In the genomic region with DNA sequence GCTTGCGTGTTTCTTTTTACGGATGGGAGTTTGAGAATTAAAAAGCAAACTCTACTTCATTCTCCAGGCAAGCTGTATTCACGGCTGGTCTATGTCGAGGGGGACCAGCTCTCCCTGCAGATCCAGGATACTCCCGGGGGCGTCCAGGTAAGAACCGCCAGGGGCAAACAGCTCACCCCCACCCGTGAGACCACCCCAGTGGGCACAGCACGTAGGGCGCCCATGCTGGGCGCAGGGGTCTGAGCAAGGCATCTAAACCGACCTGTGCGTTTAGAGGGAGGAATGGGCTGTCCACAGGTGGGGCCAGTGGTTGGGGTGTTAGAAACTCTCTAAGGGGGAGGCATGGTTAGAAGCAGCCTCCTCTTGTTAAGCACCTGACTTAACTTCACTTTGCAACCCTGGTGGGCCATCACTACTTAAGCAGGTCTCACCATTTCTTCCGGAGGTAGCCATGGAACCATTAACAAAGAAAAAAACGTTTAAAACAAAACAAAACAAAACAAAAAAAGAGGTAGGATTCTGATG, we compare ENCODE assay signal across 8 cellular contexts. TPM values are rescaled to one million over a fixed set of nuclear protein-coding genes. Genes with fewer than 3 reads are reported as not detected.
DNase-seq lines count a peak whose midpoint lies in the region; ATAC-seq and TF ChIP-seq lines count a peak whose summit lies in the region.

No MANE protein-coding gene starts in this region.

- no peak overlapping the region for H3K27ac ChIP-seq in HCT116 (ENCODE audit: low read depth, low read length)
- H3K27ac ChIP-seq in spleen = peak overlapping the region in 7 of 8 donors; percentile 90 to 95 (median 92)

- no peaks in the 10 kb centered on the region for H3K9me3 ChIP-seq in HCT116 (ENCODE audit: control insufficient read depth in 1 of 2, insufficient read depth in 1 of 2, low read depth in 1 of 2, low read length in 2 of 2)
- H3K9me3 ChIP-seq in iPS-18c (ENCODE audit: control insufficient read depth, insufficient read depth, low read length) = peaks cover 3% of the 10 kb centered on the region
- no peaks in the 10 kb centered on the region for H3K9me3 ChIP-seq in spleen

- no peak overlapping the region for H2AFZ ChIP-seq in HCT116 (ENCODE audit: low read depth, low read length, poor library complexity, severe bottlenecking)

- TF ChIP-seq RAD21 in HCT116 (IDR thresholded peaks at IDR 0.05; ENCODE audit: low read depth) = no peak

- peaks cover 4 to 14% of the 10 kb centered on the region in 2 experiments; a peak in 3 of 4 replicates for H3K4me1 ChIP-seq in HCT116 (ENCODE audit: control insufficient read depth in 1 of 2, insufficient read depth in 2 of 2, low read length in 2 of 2)
- peaks cover 7 to 72% (median 30%) of the 10 kb centered on the region in 6 donors for H3K4me1 ChIP-seq in spleen

- CTCF ChIA-PET in HCT116 (lab: Charles Lee) = interaction anchor here (1.0 to 1.9 kb wide), 2 partner anchors 8 to 9 kb away, joined by 3 to 7 read pairs; no protein-coding TSS in a partner anchor

- no peak for TF ChIP-seq CTCF in HCT116 (IDR thresholded peaks at IDR 0.05 in 2 of 3, conservative IDR thresholded peaks at IDR 0.05 in 1 of 3; ENCODE audit: borderline replicate concordance in 1 of 3, insufficient read depth in 1 of 3, low read depth in 2 of 3, low read length in 2 of 3)
- TF ChIP-seq CTCF in spleen (IDR thresholded peaks at IDR 0.05 in 8 of 11, conservative IDR thresholded peaks at IDR 0.05 in 3 of 11) = no peak

- no peaks in the 10 kb centered on the region for H3K79me2 ChIP-seq in HCT116 (ENCODE audit: insufficient read depth, low read length)

- H3K9me2 ChIP-seq in HCT116 (ENCODE audit: insufficient read depth) = no peaks in the 10 kb centered on the region

- H3K4me2 ChIP-seq in HCT116 (ENCODE audit: low read length) = peak overlapping the region; percentile 91

- H3K27me3 ChIP-seq in HCT116 (ENCODE audit: insufficient read depth, low read length) = no peaks in the 10 kb centered on the region
- H3K27me3 ChIP-seq in spleen (replicated peaks in 1 of 7) = peaks cover 0 to 7% (median 0%) of the 10 kb centered on the region in 7 donors

- intact Hi-C loops in HCT116 (cut with micrococcal nuclease) = no loop called here
- intact Hi-C loops in spleen (cut with DNase I; ENCODE audit: low total_unique reads) = loop anchor here (10.0 kb wide), 1 partner anchor 287 kb away; no protein-coding TSS in a partner anchor
- intact Hi-C loops in posterior cingulate gyrus (cut with DNase I) = loop anchor here (2.0 to 5.0 kb wide), 3 partner anchors 21 to 99 kb away; a partner anchor contains a TSS

- H3K27ac Mint-ChIP-seq in activated naive CD4-positive, alpha-beta T cell treated with anti-CD3 and anti-CD28 coated beads, Interleukin-2, amount 50 U/mL, for 72 hours = peak overlapping the region; percentile 44 to 52

- DNase-seq in HCT116 (ENCODE audit: low read depth, low spot score) (no peak), spleen (peak; percentile 83), anterior cingulate cortex (lab: John Stamatoyannopoulos, UW) (no peak), posterior cingulate gyrus (no peak), SHP77 treated with DMSO at 0.1 percent for 48 hours (lab: John Stamatoyannopoulos, UW) (no peak), left lobe of liver (ENCODE audit: low spot score) (no peak)
- DNase-seq in activated naive CD4-positive, alpha-beta T cell treated with anti-CD3 and anti-CD28 coated beads, Interleukin-2, amount 50 U/mL, for 72 hours (ENCODE audit: low spot score in 2 of 2) = no peak

- no peaks in the 10 kb centered on the region for H3K9me3 Mint-ChIP-seq in activated naive CD4-positive, alpha-beta T cell treated with anti-CD3 and anti-CD28 coated beads, Interleukin-2, amount 50 U/mL, for 72 hours

- 45 to 58% (median 48%) methylated on average over 15 of the region's 15 CpGs for WGBS in spleen, 5 donors

- POLR2A ChIA-PET in HCT116 (lab: Charles Lee) = no interaction called here

- H3K4me3 ChIP-seq in HCT116 (replicated peaks in 1 of 2; ENCODE audit: low read depth in 1 of 2, low read length in 2 of 2) (peak overlapping the region; percentile 57 to 74), iPS-18c (ENCODE audit: insufficient read depth, low read depth, low read length) (peak overlapping the region; percentile 74; the same call in 1 of the 2 replicates), spleen (peak overlapping the region; percentile 79 to 97 (median 86))

- H3K36me3 ChIP-seq in HCT116 (ENCODE audit: control insufficient read depth in 1 of 2, insufficient read depth in 2 of 2, low read length in 2 of 2) = no peaks in the 10 kb centered on the region
- H3K36me3 ChIP-seq in spleen = peaks cover 0 to 7% (median 0%) of the 10 kb centered on the region in 6 donors

- H3K9ac ChIP-seq in HCT116 (ENCODE audit: low read length) = peak overlapping the region; percentile 69

- BruUV-seq in HCT116 (replicated peaks; lab: Mats Ljungman, UMichigan) = TSS peak; percentile 41

- ATAC-seq in HCT116 (no peak), left lobe of liver (no peak)
- ATAC-seq in activated naive CD4-positive, alpha-beta T cell treated with anti-CD3 and anti-CD28 coated beads, Interleukin-2, amount 50 U/mL, for 72 hours = no peak

- H3K36me3 Mint-ChIP-seq in activated naive CD4-positive, alpha-beta T cell treated with anti-CD3 and anti-CD28 coated beads, Interleukin-2, amount 50 U/mL, for 72 hours = no peaks in the 10 kb centered on the region

- TF ChIP-seq POLR2A in HCT116 (IDR thresholded peaks at IDR 0.05; ENCODE audit: borderline replicate concordance, extremely low read depth, insufficient read depth, insufficient read length) (no peak), spleen (IDR thresholded peaks at IDR 0.05) (no peak)

- RAD21 ChIA-PET in HCT116 (lab: Charles Lee; ENCODE audit: low non-redundant PET in 1 of 2, low total read pairs in 2 of 2, uncharacterized antibody in 2 of 2, unreplicated experiment in 2 of 2) = no interaction called here

- no peaks in the 10 kb centered on the region for H4K20me1 ChIP-seq in HCT116 (ENCODE audit: insufficient read depth)

TF ChIP-seq in HCT116, 20 proteins besides CTCF, POLR2A, EP300 and RAD21:
- no peak for TF ChIP-seq ZFX (IDR thresholded peaks at IDR 0.05)
- no peak for TF ChIP-seq SIN3A (IDR thresholded peaks at IDR 0.05; ENCODE audit: low read depth)
- TF ChIP-seq CEBPB (IDR thresholded peaks at IDR 0.05; ENCODE audit: low read depth) = no peak
- no peak for TF ChIP-seq JUND (IDR thresholded peaks at IDR 0.05)
- no peak for TF ChIP-seq EZH2phosphoT487 (IDR thresholded peaks at IDR 0.05; ENCODE audit: borderline replicate concordance)
- TF ChIP-seq, protein P1, sequence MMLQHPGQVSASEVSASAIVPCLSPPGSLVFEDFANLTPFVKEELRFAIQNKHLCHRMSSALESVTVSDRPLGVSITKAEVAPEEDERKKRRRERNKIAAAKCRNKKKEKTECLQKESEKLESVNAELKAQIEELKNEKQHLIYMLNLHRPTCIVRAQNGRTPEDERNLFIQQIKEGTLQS (IDR thresholded peaks at IDR 0.05) = no peak
- no peak for TF ChIP-seq SRF (IDR thresholded peaks at IDR 0.05; ENCODE audit: low read depth)
- no peak for TF ChIP-seq SP1 (IDR thresholded peaks at IDR 0.05; ENCODE audit: low read depth)
- TF ChIP-seq EZH2 (IDR thresholded peaks at IDR 0.05) = no peak
- no peak for TF ChIP-seq ZNF274 (IDR thresholded peaks at IDR 0.05; ENCODE audit: low read depth, low read length)
- no peak for TF ChIP-seq EGR1 (IDR thresholded peaks at IDR 0.05; ENCODE audit: low read depth)
- no peak for TF ChIP-seq ELF1 (IDR thresholded peaks at IDR 0.05; ENCODE audit: borderline replicate concordance, low read depth)
- TF ChIP-seq TCF7L2 (IDR thresholded peaks at IDR 0.05; ENCODE audit: borderline replicate concordance, extremely low read depth, insufficient read depth, insufficient read length) = no peak
- TF ChIP-seq FOSL1 (IDR thresholded peaks at IDR 0.05; ENCODE audit: low read depth) = no peak
- no peak for TF ChIP-seq YY1 (IDR thresholded peaks at IDR 0.05; ENCODE audit: extremely low read depth, insufficient replicate concordance, low read depth, low read length)
- no peak for TF ChIP-seq CBX3 (IDR thresholded peaks at IDR 0.05; ENCODE audit: low read depth)
- TF ChIP-seq, protein P2, sequence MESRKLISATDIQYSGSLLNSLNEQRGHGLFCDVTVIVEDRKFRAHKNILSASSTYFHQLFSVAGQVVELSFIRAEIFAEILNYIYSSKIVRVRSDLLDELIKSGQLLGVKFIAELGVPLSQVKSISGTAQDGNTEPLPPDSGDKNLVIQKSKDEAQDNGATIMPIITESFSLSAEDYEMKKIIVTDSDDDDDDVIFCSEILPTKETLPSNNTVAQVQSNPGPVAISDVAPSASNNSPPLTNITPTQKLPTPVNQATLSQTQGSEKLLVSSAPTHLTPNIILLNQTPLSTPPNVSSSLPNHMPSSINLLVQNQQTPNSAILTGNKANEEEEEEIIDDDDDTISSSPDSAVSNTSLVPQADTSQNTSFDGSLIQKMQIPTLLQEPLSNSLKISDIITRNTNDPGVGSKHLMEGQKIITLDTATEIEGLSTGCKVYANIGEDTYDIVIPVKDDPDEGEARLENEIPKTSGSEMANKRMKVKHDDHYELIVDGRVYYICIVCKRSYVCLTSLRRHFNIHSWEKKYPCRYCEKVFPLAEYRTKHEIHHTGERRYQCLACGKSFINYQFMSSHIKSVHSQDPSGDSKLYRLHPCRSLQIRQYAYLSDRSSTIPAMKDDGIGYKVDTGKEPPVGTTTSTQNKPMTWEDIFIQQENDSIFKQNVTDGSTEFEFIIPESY (IDR thresholded peaks at IDR 0.05; ENCODE audit: extremely low read depth, insufficient replicate concordance, low read length) = no peak
- TF ChIP-seq POLR2AphosphoS5 (IDR thresholded peaks at IDR 0.05; ENCODE audit: low read depth, low read length) = no peak
- TF ChIP-seq, protein P3, sequence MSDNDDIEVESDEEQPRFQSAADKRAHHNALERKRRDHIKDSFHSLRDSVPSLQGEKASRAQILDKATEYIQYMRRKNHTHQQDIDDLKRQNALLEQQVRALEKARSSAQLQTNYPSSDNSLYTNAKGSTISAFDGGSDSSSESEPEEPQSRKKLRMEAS (IDR thresholded peaks at IDR 0.05) = no peak

RNA-seq across cellular contexts. Expression of a gene that starts 1.0 kb away (rescaled TPM):
- total RNA-seq in HCT116 (2021; ENCODE audit: unreplicated experiment) (5.0 TPM), spleen (10 to 100 TPM in 5 of 7 donors, 1 to 10 TPM in 2; 9.2 to 37.9 (median 16.1) TPM), left lobe of liver (5.8 TPM)
- polyA plus RNA-seq in HCT116 (2012) = 4.2 and 5.3 TPM in 2 replicates
- 1 to 10 TPM; 1.8 to 3.4 TPM for total RNA-seq in activated naive CD4-positive, alpha-beta T cell treated with anti-CD3 and anti-CD28 coated beads, Interleukin-2, amount 50 U/mL, for 72 hours
- polyA plus RNA-seq in spleen = 10 to 100 TPM in 2 of 3 donors, 1 to 10 TPM in 1; 6.7 to 29.8 (median 11.2) TPM

RNA-seq across cellular contexts. Expression of a gene that starts 20.3 kb away (rescaled TPM):
- 915 TPM for total RNA-seq in HCT116 (2021; ENCODE audit: unreplicated experiment)
- polyA plus RNA-seq in HCT116 (2012) = 810 and 999 TPM in 2 replicates
- total RNA-seq in activated naive CD4-positive, alpha-beta T cell treated with anti-CD3 and anti-CD28 coated beads, Interleukin-2, amount 50 U/mL, for 72 hours = 1,000 to 10,000 TPM; 1,438 to 1,746 TPM
- 1,000 to 10,000 TPM in 4 of 7 donors, 100 to 1,000 TPM in 3; 876 to 1,232 (median 1,007) TPM for total RNA-seq in spleen
- polyA plus RNA-seq in spleen = 1,000 to 10,000 TPM; 1,699 to 2,187 (median 1,787) TPM
- 362 TPM for total RNA-seq in left lobe of liver
